Comparison of ENCODE assay signal across 11 cellular contexts in genomic region chr19:40646564-40647254, GRCh38. TPM values are rescaled to one million over a fixed set of nuclear protein-coding genes. Genes with fewer than 3 reads are reported as not detected.
DNase-seq lines count a peak whose midpoint lies in the region; ATAC-seq and TF ChIP-seq lines count a peak whose summit lies in the region.
"Had no signal": no experiment of that assay in that cellular context is flagged by ENCODE, and none has a peak within 500 bp of the region (broad histone marks: within the 10 kb centered on the region; RNA-seq: fewer than 3 reads in every experiment).

No MANE protein-coding gene starts in this region.

- TF ChIP-seq POLR2A in heart left ventricle (IDR thresholded peaks at IDR 0.05) = no peak

- H3K4me1 ChIP-seq in heart left ventricle (peaks cover 0 to 47% (median 16%) of the 10 kb centered on the region in 12 donors), muscle layer of colon (ENCODE audit: insufficient read depth, low read length) (peaks cover 43% of the 10 kb centered on the region), upper lobe of right lung (peaks cover 22% of the 10 kb centered on the region)
- H3K4me1 ChIP-seq: parathyroid adenoma had no signal

- 73 to 82% (median 76%) methylated on average over 9 of the region's 9 CpGs for WGBS in heart left ventricle, 4 donors

- no peak overlapping the region for H3K9ac ChIP-seq in muscle layer of colon (ENCODE audit: low read length)
- H3K9ac ChIP-seq: parathyroid adenoma had no signal

- in situ Hi-C loops in GM13977 (cut with MboI; ENCODE audit: low pct_unique_long_range_greater_than_20kb, low sequenced_read_pairs, unreplicated experiment) = no loop called here

- H3K27ac ChIP-seq in heart left ventricle (peak overlapping the region; percentile 54 to 86 (median 84)), muscle layer of colon (ENCODE audit: low read depth, low read length) (peak overlapping the region; percentile 78), upper lobe of right lung (peak overlapping the region; percentile 72)
- H3K27ac ChIP-seq: parathyroid adenoma had no signal

- H3K36me3 ChIP-seq in heart left ventricle (no peaks in the 10 kb centered on the region), muscle layer of colon (ENCODE audit: insufficient read depth, low read length) (no peaks in the 10 kb centered on the region), upper lobe of right lung (no peaks in the 10 kb centered on the region)

- H3K4me3 ChIP-seq in heart left ventricle (peak overlapping the region in 4 of 12 donors; percentile 3 to 27 (median 12)), choroid plexus epithelial cell (ENCODE audit: low read depth, low read length) (no peak overlapping the region), muscle layer of colon (ENCODE audit: low read depth in 1 of 2, low read length in 2 of 2) (peak overlapping the region in 1 of 2 donors; percentile 3), upper lobe of right lung (no peak overlapping the region)

- TF ChIP-seq CTCF in heart left ventricle (IDR thresholded peaks at IDR 0.05) = no peak
- TF ChIP-seq CTCF in choroid plexus epithelial cell (conservative IDR thresholded peaks at IDR 0.05; ENCODE audit: low read depth, low read length) = no peak
- no peak for TF ChIP-seq CTCF in upper lobe of right lung (IDR thresholded peaks at IDR 0.05)
- TF ChIP-seq CTCF in GM13977 (IDR thresholded peaks at IDR 0.05; ENCODE audit: extremely low read depth, insufficient read depth, missing control alignments) = no peak

- H3K9me3 ChIP-seq in heart left ventricle = no peaks in the 10 kb centered on the region
- no peaks in the 10 kb centered on the region for H3K9me3 ChIP-seq in muscle layer of colon (ENCODE audit: low read length)
- H3K9me3 ChIP-seq in upper lobe of right lung = no peaks in the 10 kb centered on the region

- no peak for DNase-seq in heart left ventricle
- no peak for DNase-seq in Right ventricle myocardium inferior (ENCODE audit: missing footprints)
- DNase-seq in choroid plexus epithelial cell (ENCODE audit: low read depth) = peak; percentile 36
- DNase-seq in upper lobe of right lung = no peak
- DNase-seq in activated CD8-positive, alpha-beta memory T cell treated with anti-CD3 and anti-CD28 coated beads for 24 hours = no peak
- no peak for DNase-seq in GM13977 (ENCODE audit: low spot score)
- DNase-seq: activated CD8-positive, alpha-beta T cell treated with anti-CD3 and anti-CD28 coated beads for 36 hours; NCI-H2171 treated with DMSO at 0.1 percent for 48 hours had no signal

- intact Hi-C loops in heart left ventricle (cut with DNase I) = no loop called here
- intact Hi-C loops in Right ventricle myocardium inferior (cut with DNase I) = no loop called here
- intact Hi-C loops in upper lobe of right lung (cut with DNase I) = no loop called here

- ATAC-seq in heart left ventricle = peak in 2 of 4 donors; percentile 8 to 15
- no peak for ATAC-seq in Right ventricle myocardium inferior
- ATAC-seq in upper lobe of right lung = no peak
- no peak for ATAC-seq in GM18858 (IDR thresholded peaks at IDR 0.05; ENCODE audit: unreplicated experiment)
- ATAC-seq: activated CD8-positive, alpha-beta T cell treated with anti-CD3 and anti-CD28 coated beads for 36 hours had no signal

- no peaks in the 10 kb centered on the region for H3K27me3 ChIP-seq in heart left ventricle
- H3K27me3 ChIP-seq in muscle layer of colon (ENCODE audit: control insufficient read depth in 1 of 2, insufficient read depth in 2 of 2, low read length in 2 of 2) = no peaks in the 10 kb centered on the region
- no peaks in the 10 kb centered on the region for H3K27me3 ChIP-seq in upper lobe of right lung

RNA-seq across cellular contexts. Expression of gene NUMBL, which starts 43.7 kb away (rescaled TPM):
- total RNA-seq in heart left ventricle (10 to 100 TPM in 5 of 9 donors, 1 to 10 TPM in 4; 7.3 to 29.1 (median 10.6) TPM), Right ventricle myocardium inferior (16.8 TPM), upper lobe of right lung (19.5 TPM)
- polyA plus RNA-seq in heart left ventricle = 10 to 100 TPM in 1 of 2 donors, 1 to 10 TPM in 1; 8.4 to 11.7 TPM

RNA-seq across cellular contexts. Expression of gene LTBP4, which starts 45.5 kb away (rescaled TPM):
- 100 to 1,000 TPM; 101 to 319 (median 212) TPM for total RNA-seq in heart left ventricle
- polyA plus RNA-seq in heart left ventricle = 100 to 1,000 TPM in 1 of 2 donors, 10 to 100 TPM in 1; 95.0 to 121 TPM
- 324 TPM for total RNA-seq in Right ventricle myocardium inferior
- total RNA-seq in upper lobe of right lung = 430 TPM
